In the genomic region with DNA sequence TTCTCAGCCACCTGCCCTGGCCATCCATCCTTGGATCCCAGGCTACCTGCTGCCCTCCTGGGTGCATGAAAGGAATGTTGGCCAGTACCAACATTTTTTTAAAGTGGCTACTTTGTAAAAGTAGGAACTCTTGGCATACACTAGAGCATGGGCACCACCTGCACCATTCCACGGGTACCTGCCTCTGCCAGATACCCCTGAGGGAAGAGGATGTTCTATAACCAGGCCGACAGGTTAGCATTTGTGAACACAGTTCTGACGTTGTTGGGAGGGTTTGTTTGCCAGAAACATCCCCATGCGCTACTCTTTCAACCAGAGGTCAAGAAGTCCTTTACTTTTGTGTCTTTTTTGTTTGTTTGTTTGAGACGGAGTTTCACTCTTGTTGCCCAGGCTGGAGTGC, we compare ENCODE assay signal across 1 cellular context.
TF ChIP-seq lines count a peak whose summit lies in the region.

No MANE protein-coding gene starts in this region.

TF ChIP-seq in A549, 52 proteins besides CTCF, POLR2A, EP300 and RAD21 (continued from another document):
- no peak for TF ChIP-seq CHD4 (IDR thresholded peaks at IDR 0.05; ENCODE audit: borderline replicate concordance)
- TF ChIP-seq KDM5A (IDR thresholded peaks at IDR 0.05) = no peak
TF ChIP-seq in A549: peak in this region for 0.
